In genomic region chr5:173472784-173473278, GRCh38 we compare ENCODE assay signal across 10 cellular contexts.
DNase-seq lines count a peak whose midpoint lies in the region; ATAC-seq, FAIRE-seq and TF ChIP-seq lines count a peak whose summit lies in the region.
"Had no signal": no experiment of that assay in that cellular context is flagged by ENCODE, and none has a peak within 500 bp of the region (broad histone marks: within the 10 kb centered on the region; RNA-seq: fewer than 3 reads in every experiment).

No MANE protein-coding gene starts in this region.

- H3K27me3 ChIP-seq in pancreas (no peaks in the 10 kb centered on the region), mesendoderm (ENCODE audit: insufficient read depth, low read length, poor library complexity) (no peaks in the 10 kb centered on the region)

- no peak overlapping the region for H2BK120ac ChIP-seq in mesendoderm (ENCODE audit: low read depth, low read length)

- no peak for TF ChIP-seq RAD21 in A549 (conservative IDR thresholded peaks at IDR 0.05 in 1 of 2, IDR thresholded peaks at IDR 0.05 in 1 of 2)

- ATAC-seq in A549 = peak; percentile 38 to 66; a peak in 5 of 6 replicates
- peak; percentile 43 for ATAC-seq in SK-N-SH treated with all-trans-retinoic acid at 6 μM for 48 hours
- peak; percentile 45 to 69 (median 64) for ATAC-seq in pancreas
- ATAC-seq in HG03196 (IDR thresholded peaks at IDR 0.05; ENCODE audit: unreplicated experiment) = no peak

- H3K4me2 ChIP-seq in A549 = peak overlapping the region; percentile 77
- no peak overlapping the region for H3K4me2 ChIP-seq in mesendoderm (ENCODE audit: low read length)

- FAIRE-seq in A549 (lab: Jason Lieb, UNC) (peak; percentile 63), pancreas (lab: Jason Lieb, UNC) (no peak)

- H3K4me3 ChIP-seq in A549 (peak overlapping the region; percentile 2; the same call in 1 of the 3 replicates), foreskin fibroblast (ENCODE audit: low read depth in 1 of 2, low read length in 2 of 2) (no peak overlapping the region), pancreas (no peak overlapping the region), mesendoderm (ENCODE audit: low read length) (no peak overlapping the region)

- no peak for TF ChIP-seq EP300 in A549 (IDR thresholded peaks at IDR 0.05)

- H3K36me3 ChIP-seq in pancreas (no peaks in the 10 kb centered on the region), mesendoderm (ENCODE audit: control insufficient read depth, insufficient read depth, low read length) (no peaks in the 10 kb centered on the region)

- peak overlapping the region; percentile 82 to 83 for H3K27ac ChIP-seq in A549
- peak overlapping the region; percentile 55 to 78 (median 74) for H3K27ac ChIP-seq in pancreas
- H3K27ac ChIP-seq in mesendoderm (ENCODE audit: low read depth, low read length) = no peak overlapping the region

- H3K56ac ChIP-seq in mesendoderm (ENCODE audit: low read length) = no peak overlapping the region

- no peak for DNase-seq in A549 (ENCODE audit: low read depth in 1 of 2, low spot score in 1 of 2)
- peak; percentile 60 to 74 for DNase-seq in foreskin fibroblast
- DNase-seq in pancreas = peak in 2 of 6 donors; percentile 33 to 56
- no peak for DNase-seq in NCI-H526 (lab: John Stamatoyannopoulos, UW)
- DNase-seq in mesendoderm = no peak
- no peak for DNase-seq in SHP77 treated with DMSO at 0.1 percent for 48 hours (lab: John Stamatoyannopoulos, UW)
- DNase-seq: NCI-H82; stimulated activated CD4-positive, alpha-beta T cell treated with anti-CD3 and anti-CD28 coated beads, Interleukin-15, amount 100 ng/mL, for 24 hours had no signal

- H3K79me2 ChIP-seq in mesendoderm (ENCODE audit: control insufficient read depth, insufficient read depth, low read length) = no peaks in the 10 kb centered on the region

- WGBS in A549 (ENCODE audit: missing lambda C conversion rate) = 47% methylated on average over 3 of the region's 3 CpGs
- WGBS in pancreas, 2 donors = 54 to 59% methylated on average over 3 of the region's 3 CpGs
- WGBS in mesendoderm (ENCODE audit: extremely low coverage, insufficient coverage, low lambda C conversion rate) = no CpG with 5 or more reads among the region's 3 CpGs

- H3K9ac ChIP-seq in mesendoderm (ENCODE audit: low read length) = no peak overlapping the region

- no peak overlapping the region for H2BK5ac ChIP-seq in mesendoderm (ENCODE audit: low read length)

- no peaks in the 10 kb centered on the region for H3K79me1 ChIP-seq in mesendoderm (ENCODE audit: low read length)

- TF ChIP-seq CTCF in A549 (IDR thresholded peaks at IDR 0.05) = no peak
- no peak for TF ChIP-seq CTCF in foreskin fibroblast (IDR thresholded peaks at IDR 0.05; ENCODE audit: low read depth, low read length)
- TF ChIP-seq CTCF in pancreas (IDR thresholded peaks at IDR 0.05) = no peak

- no peak overlapping the region for H3K23ac ChIP-seq in mesendoderm (ENCODE audit: low read length)

- POLR2A ChIA-PET in A549 (lab: Yijun Ruan, JAX) = interaction anchor here (1.9 to 2.3 kb wide), 2 partner anchors 18 to 144 kb away, joined by 8 to 16 read pairs; partner anchors contain the start of gene STC2

- intact Hi-C loops in pancreas (cut with DNase I) = no loop called here

- no peak overlapping the region for H2AK5ac ChIP-seq in mesendoderm (ENCODE audit: low read length)

- no peak overlapping the region for H3K18ac ChIP-seq in mesendoderm (ENCODE audit: low read length)

- CTCF ChIA-PET in A549 (lab: Yijun Ruan, JAX) = interaction anchor here (0.9 to 3.2 kb wide), 8 partner anchors 9 to 179 kb away, joined by 3 to 11 read pairs (median 6); no protein-coding TSS in a partner anchor

- no peak overlapping the region for H2BK15ac ChIP-seq in mesendoderm (replicated peaks; ENCODE audit: low read depth)

- no peak overlapping the region for H3K4ac ChIP-seq in mesendoderm (ENCODE audit: low read depth, low read length)

- H4K8ac ChIP-seq in mesendoderm (ENCODE audit: low read depth, low read length) = no peak overlapping the region

- H4K5ac ChIP-seq in mesendoderm (ENCODE audit: low read length) = no peak overlapping the region

- no peak for TF ChIP-seq POLR2A in A549 (IDR thresholded peaks at IDR 0.05; ENCODE audit: low read length)

- H3K9me3 ChIP-seq in A549 (no peaks in the 10 kb centered on the region), pancreas (no peaks in the 10 kb centered on the region)

- H3K4me1 ChIP-seq in A549 = peaks cover 26% of the 10 kb centered on the region
- peaks cover 15 to 26% (median 21%) of the 10 kb centered on the region in 3 donors for H3K4me1 ChIP-seq in pancreas
- no peaks in the 10 kb centered on the region for H3K4me1 ChIP-seq in mesendoderm (ENCODE audit: control insufficient read depth, low read depth, low read length)

TF ChIP-seq in A549, 52 proteins besides CTCF, POLR2A, EP300 and RAD21:
- TF ChIP-seq EHF (CRISPR knock-in tag; IDR thresholded peaks at IDR 0.05) = no peak
- TF ChIP-seq PBX3 (IDR thresholded peaks at IDR 0.05) = no peak
- TF ChIP-seq E2F6 (IDR thresholded peaks at IDR 0.05; ENCODE audit: borderline replicate concordance, low read depth) = 0 out of 2 replicates have a peak, but pooled peaks have one; percentile 11
- TF ChIP-seq HOXB5 (CRISPR knock-in tag; IDR thresholded peaks at IDR 0.05) = no peak
- TF ChIP-seq CEBPB (IDR thresholded peaks at IDR 0.05) = peak in 1 of 2 experiments; percentile 25; a peak in 1 of 4 replicates

TF ChIP-seq in SK-N-SH treated with all-trans-retinoic acid at 6 μM for 48 hours, 23 proteins besides CTCF, POLR2A, EP300 and RAD21:
- TF ChIP-seq TSHZ2 (CRISPR knock-in tag; IDR thresholded peaks at IDR 0.05) (no peak), ZFP3 (CRISPR knock-in tag; IDR thresholded peaks at IDR 0.05) (peak; percentile 96), PPARA (CRISPR knock-in tag; IDR thresholded peaks at IDR 0.05; ENCODE audit: borderline replicate concordance) (no peak)

Comparison
In these comparisons a context has a peak if more than half of its experiments do, and no peak if none do; other contexts are left out.
1. DNase-seq: peak in foreskin fibroblast (2 of 2); none in A549 (0 of 2), NCI-H526 (0 of 2), mesendoderm (single experiment) and SHP77 treated with DMSO at 0.1 percent for 48 hours (single experiment).